Comparison of ENCODE assay signal across 1 cellular context in genomic region chr1:211932581-211933010, GRCh38.
TF ChIP-seq lines count a peak whose summit lies in the region.

No MANE protein-coding gene starts in this region.

TF ChIP-seq in K562, 482 proteins besides CTCF, POLR2A, EP300 and RAD21 (continued from another document):
- TF ChIP-seq ZFX (CRISPR knock-in tag; IDR thresholded peaks at IDR 0.05): no peak
- no peak for TF ChIP-seq MLLT1 (IDR thresholded peaks at IDR 0.05)
- TF ChIP-seq PRPF4 (IDR thresholded peaks at IDR 0.05; ENCODE audit: insufficient read depth, low read depth, low read length, poor library complexity, severe bottlenecking): no peak
- TF ChIP-seq TBL1XR1 (IDR thresholded peaks at IDR 0.05; ENCODE audit: low read length in 2 of 2): no peak
